In genomic region chr14:44528180-44528579, GRCh38 we compare ENCODE assay signal across 28 cellular contexts. TPM values are rescaled to one million over a fixed set of nuclear protein-coding genes. Genes with fewer than 3 reads are reported as not detected.
DNase-seq lines count a peak whose midpoint lies in the region; ATAC-seq, FAIRE-seq and TF ChIP-seq lines count a peak whose summit lies in the region.
"Had no signal": no experiment of that assay in that cellular context is flagged by ENCODE, and none has a peak within 500 bp of the region (broad histone marks: within the 10 kb centered on the region; RNA-seq: fewer than 3 reads in every experiment).

No MANE protein-coding gene starts in this region.

- H3K9me3 ChIP-seq in A549 (no peaks in the 10 kb centered on the region), SK-N-MC (ENCODE audit: low read depth, low read length) (no peaks in the 10 kb centered on the region), tibial nerve (no peaks in the 10 kb centered on the region)
- H3K9me3 ChIP-seq: BE2C, BLaER1 had no signal

- TF ChIP-seq POLR2A in A549 (IDR thresholded peaks at IDR 0.05; ENCODE audit: low read length) (no peak), tibial nerve (IDR thresholded peaks at IDR 0.05) (no peak)

- no peak overlapping the region for H3K9ac ChIP-seq in SK-N-MC (ENCODE audit: insufficient read length)
- H3K9ac ChIP-seq: BLaER1 had no signal

- no peak for TF ChIP-seq RAD21 in A549 (conservative IDR thresholded peaks at IDR 0.05 in 1 of 2, IDR thresholded peaks at IDR 0.05 in 1 of 2)

- peak; percentile 49 for FAIRE-seq in A204.1 (lab: Jason Lieb, UNC)
- FAIRE-seq in A549 (lab: Jason Lieb, UNC) = no peak
- FAIRE-seq: GM12878, GM12892, GM18507, GM19239 had no signal

- ATAC-seq in A549 (no peak), GM19035 (IDR thresholded peaks at IDR 0.05; ENCODE audit: unreplicated experiment) (no peak)
- ATAC-seq: GM12878 had no signal

- POLR2A ChIA-PET in A549 (lab: Yijun Ruan, JAX) = no interaction called here

- CTCF ChIA-PET in A549 (lab: Yijun Ruan, JAX) = no interaction called here

- H3K4me2 ChIP-seq in A549 = no peak overlapping the region
- H3K4me2 ChIP-seq: BLaER1 had no signal

- H3K4me1 ChIP-seq in A549 (no peaks in the 10 kb centered on the region), tibial nerve (peaks cover 0 to 22% (median 9%) of the 10 kb centered on the region in 4 donors)
- H3K4me1 ChIP-seq: BE2C, BLaER1 had no signal

- TF ChIP-seq EP300 in A549 (IDR thresholded peaks at IDR 0.05) (no peak), tibial nerve (IDR thresholded peaks at IDR 0.05) (no peak)

- H3K4me3 ChIP-seq in A549 = no peak overlapping the region
- H3K4me3 ChIP-seq in SK-N-MC = peak overlapping the region; percentile 34
- H3K4me3 ChIP-seq in tibial nerve = no peak overlapping the region
- H3K4me3 ChIP-seq: BLaER1, GM12878 had no signal

- no peaks in the 10 kb centered on the region for H3K27me3 ChIP-seq in tibial nerve
- H3K27me3 ChIP-seq: BE2C, BLaER1 had no signal

- H3K27ac ChIP-seq in A549 = no peak overlapping the region
- peak overlapping the region; percentile 72 for H3K27ac ChIP-seq in SK-N-MC
- peak overlapping the region in 3 of 4 donors; percentile 47 to 86 (median 85) for H3K27ac ChIP-seq in tibial nerve
- H3K27ac ChIP-seq: BLaER1 had no signal

- DNase-seq in A549 (ENCODE audit: low read depth in 1 of 2, low spot score in 1 of 2) = no peak
- no peak for DNase-seq in SK-N-MC (ENCODE audit: low read depth, low spot score)
- DNase-seq in tibial nerve (ENCODE audit: low spot score in 2 of 2) = no peak
- no peak for DNase-seq in central memory CD4-positive, alpha-beta T cell
- no peak for DNase-seq in NCI-H2029 treated with DMSO at 0.1 percent for 48 hours (lab: John Stamatoyannopoulos, UW)
- DNase-seq: 8988T; ACHN; BE2C; CD4-positive, alpha-beta memory T cell; CD4-positive, CD25-positive, alpha-beta regulatory T cell; CD8-positive, alpha-beta memory T cell; COR-L47; DMS 273 treated with DMSO at 0.1 percent for 48 hours; DND-41; EL; GDM1 had no signal

- H3K36me3 ChIP-seq in SK-N-MC (ENCODE audit: insufficient read depth, low read length) = no peaks in the 10 kb centered on the region
- H3K36me3 ChIP-seq in tibial nerve = no peaks in the 10 kb centered on the region
- H3K36me3 ChIP-seq: BE2C, BLaER1 had no signal

- no peak for TF ChIP-seq CTCF in A549 (IDR thresholded peaks at IDR 0.05)
- TF ChIP-seq CTCF in tibial nerve (IDR thresholded peaks at IDR 0.05) = no peak

TF ChIP-seq in A549, 52 proteins besides CTCF, POLR2A, EP300 and RAD21:
- TF ChIP-seq CHD4 (IDR thresholded peaks at IDR 0.05; ENCODE audit: borderline replicate concordance) = no peak
- peak; percentile 70 for TF ChIP-seq MAFK (IDR thresholded peaks at IDR 0.05; ENCODE audit: partially characterized antibody)

RNA-seq across cellular contexts. Expression of gene FSCB, which starts 21.1 kb away (rescaled TPM):
- polyA plus RNA-seq in A549 (2011; rRNA removed) (not detected in 2 replicates), A549 (2017; fragmentation: RNase III; extraction: RNeasy Plus Mini Kit Qiagen cat#74134 plus additional on column Dnase treatment) (not detected in 3 replicates)
- not detected in 2 replicates for polyA plus RNA-seq in A549 (2012; cell fraction: cytosol; rRNA removed)
- polyA plus RNA-seq in A549 (2012; cell fraction: nucleus; rRNA removed) = not detected in 2 replicates
- polyA minus RNA-seq in A549 (2011; rRNA and poly(A)+ RNA removed) = not detected in 2 replicates
- total RNA-seq in tibial nerve = 1 to 10 TPM in 1 of 4 donors, under 1 TPM in 3; 0.30 to 2.2 (median 0.54) TPM
- total RNA-seq: A673; CD4-positive, alpha-beta memory T cell; CD4-positive, CD25-positive, alpha-beta regulatory T cell; CD8-positive, alpha-beta memory T cell; Daoy; G401; GM12878 had no signal
- polyA plus RNA-seq: AG04450; CD14-positive monocyte; CD4-positive, alpha-beta memory T cell; CD4-positive, CD25-positive, alpha-beta regulatory T cell; CD8-positive, alpha-beta memory T cell; GM12878 had no signal

Comparison
In these comparisons a context has a peak if more than half of its experiments do, and no peak if none do; other contexts are left out.
1. H3K27ac ChIP-seq: peak in SK-N-MC (single experiment) and tibial nerve (3 of 4); none in A549 (0 of 2).